22 cellular contexts compared by ENCODE assay signal in the genomic region with DNA sequence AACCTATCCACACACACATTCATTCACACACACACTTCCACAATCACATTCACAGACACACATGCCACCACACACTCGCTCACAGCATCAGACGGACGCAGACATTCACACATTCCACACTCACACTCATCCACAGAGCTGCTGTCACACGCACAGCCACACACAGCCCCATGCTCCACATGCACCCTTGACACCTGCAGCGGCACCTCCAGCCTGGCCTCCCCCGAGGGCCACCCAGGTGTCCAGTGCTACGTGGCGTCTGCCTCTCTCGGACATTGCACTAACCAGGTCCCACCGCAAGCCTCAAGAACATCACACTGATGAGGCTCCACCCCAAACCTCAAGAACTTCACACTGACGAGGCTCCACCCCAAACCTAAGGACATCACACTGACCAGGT.
DNase-seq lines count a peak whose midpoint lies in the region; ATAC-seq, FAIRE-seq and TF ChIP-seq lines count a peak whose summit lies in the region.
"Had no signal": no experiment of that assay in that cellular context is flagged by ENCODE, and none has a peak within 500 bp of the region (broad histone marks: within the 10 kb centered on the region; RNA-seq: fewer than 3 reads in every experiment).

No MANE protein-coding gene starts in this region.

- no peak overlapping the region for H3K23ac ChIP-seq in neuronal stem cell (ENCODE audit: low read depth, low read length, poor library complexity)

- H4K8ac ChIP-seq in neuronal stem cell (ENCODE audit: low read depth, low read length) = no peak overlapping the region

- no peak for TF ChIP-seq CTCF in glutamatergic neuron (IDR thresholded peaks at IDR 0.05; ENCODE audit: partially characterized antibody, unreplicated experiment)

- peak; percentile 52 for DNase-seq in G401 (ENCODE audit: low spot score)
- DNase-seq in glutamatergic neuron = no peak
- no peak for DNase-seq in neuronal stem cell (ENCODE audit: low spot score)
- no peak for DNase-seq in urothelium cell line (ENCODE audit: low spot score)
- DNase-seq in T-helper 2 cell treated with Interferon-gamma antibody and Interleukin-4, amounts not matched to agents 5 μg/mL and 100 μg/mL, for 36 hours (ENCODE audit: low spot score) = no peak
- DNase-seq in hepatic stellate cell (ENCODE audit: low spot score) = no peak
- DNase-seq in kidney tubule cell (ENCODE audit: low spot score) = no peak
- DNase-seq: 8988T; ACHN; BE2C; Caco-2; Calu3; CD4-positive, alpha-beta T cell; CD8-positive, alpha-beta T cell; DMS79 treated with DMSO at 0.1 percent for 48 hours; GF-D8 had no signal

- peak overlapping the region; percentile 85 for H3K14ac ChIP-seq in neuronal stem cell (ENCODE audit: low read length)

- no peak overlapping the region for H2BK5ac ChIP-seq in neuronal stem cell (ENCODE audit: low read length)

- no peak overlapping the region for H3K27ac ChIP-seq in neuronal stem cell (replicated peaks; ENCODE audit: low read length)
- H3K27ac ChIP-seq: BLaER1 treated with 17β-estradiol and CSF1 and Interleukin-3, amounts not matched to agents 10 nM and 100 nM; C4-2B had no signal

- in situ Hi-C loops in G401 (cut with HindIII; ENCODE audit: low sequenced_read_pairs) = no loop called here

- H3K4me3 Mint-ChIP-seq in glutamatergic neuron (ENCODE audit: unreplicated experiment) = peak overlapping the region; percentile 7
- no peak overlapping the region for H3K4me3 Mint-ChIP-seq in T-helper 2 cell treated with Interferon-gamma antibody and Interleukin-4, amounts not matched to agents 5 μg/mL and 100 μg/mL, for 36 hours
- H3K4me3 Mint-ChIP-seq: CD4-positive, alpha-beta T cell; CD8-positive, alpha-beta T cell had no signal

- no peak for ATAC-seq in HG02884 (IDR thresholded peaks at IDR 0.05; ENCODE audit: unreplicated experiment)
- ATAC-seq: CD8-positive, alpha-beta T cell had no signal

- peak overlapping the region in 1 of 2 donors; percentile 7 for H3K4me3 ChIP-seq in neuronal stem cell (ENCODE audit: low read length in 2 of 2)
- H3K4me3 ChIP-seq: BLaER1 treated with 17β-estradiol and CSF1 and Interleukin-3, amounts not matched to agents 10 nM and 100 nM had no signal

- no CpG with 5 or more reads among the region's 11 CpGs for WGBS in neuronal stem cell (ENCODE audit: extremely low coverage in 2 of 2, insufficient read length in 2 of 2, insufficient replicate concordance in 1 of 2), 2 donors

- H2BK120ac ChIP-seq in neuronal stem cell (ENCODE audit: low read depth, low read length) = no peak overlapping the region

- peaks cover 0 to 9% (median 0%) of the 10 kb centered on the region in 3 experiments for H3K27me3 ChIP-seq in neuronal stem cell (ENCODE audit: control insufficient read depth in 3 of 3, insufficient read depth in 3 of 3, low read depth in 1 of 3, low read length in 3 of 3)
- H3K27me3 ChIP-seq: BLaER1 treated with 17β-estradiol and CSF1 and Interleukin-3, amounts not matched to agents 10 nM and 100 nM had no signal

- peaks cover 50% of the 10 kb centered on the region for H3K4me1 Mint-ChIP-seq in glutamatergic neuron (ENCODE audit: low read depth, unreplicated experiment)
- no peaks in the 10 kb centered on the region for H3K4me1 Mint-ChIP-seq in T-helper 2 cell treated with Interferon-gamma antibody and Interleukin-4, amounts not matched to agents 5 μg/mL and 100 μg/mL, for 36 hours (ENCODE audit: low read depth)

- no peak overlapping the region for H2BK12ac ChIP-seq in neuronal stem cell (ENCODE audit: low read length)

- peaks cover 37% of the 10 kb centered on the region for H3K9me3 Mint-ChIP-seq in glutamatergic neuron (ENCODE audit: unreplicated experiment)
- no peaks in the 10 kb centered on the region for H3K9me3 Mint-ChIP-seq in T-helper 2 cell treated with Interferon-gamma antibody and Interleukin-4, amounts not matched to agents 5 μg/mL and 100 μg/mL, for 36 hours
- H3K9me3 Mint-ChIP-seq: CD4-positive, alpha-beta T cell; CD8-positive, alpha-beta T cell had no signal

- H3K18ac ChIP-seq in neuronal stem cell (ENCODE audit: low read length) = no peak overlapping the region

- no peak overlapping the region for H4K91ac ChIP-seq in neuronal stem cell (ENCODE audit: low read depth, low read length, poor library complexity)

- no peaks in the 10 kb centered on the region for H3K36me3 ChIP-seq in neuronal stem cell (replicated peaks in 1 of 2; ENCODE audit: control insufficient read depth in 2 of 2, insufficient read depth in 2 of 2, low read length in 2 of 2)
- H3K36me3 ChIP-seq: BE2C; BLaER1 treated with 17β-estradiol and CSF1 and Interleukin-3, amounts not matched to agents 10 nM and 100 nM had no signal

- peaks cover 2% of the 10 kb centered on the region for H3K79me1 ChIP-seq in neuronal stem cell (ENCODE audit: low read depth, low read length)

- H3K36me3 Mint-ChIP-seq in glutamatergic neuron (ENCODE audit: unreplicated experiment) = peaks cover 10% of the 10 kb centered on the region
- H3K36me3 Mint-ChIP-seq in T-helper 2 cell treated with Interferon-gamma antibody and Interleukin-4, amounts not matched to agents 5 μg/mL and 100 μg/mL, for 36 hours (ENCODE audit: low read depth) = no peaks in the 10 kb centered on the region
- H3K36me3 Mint-ChIP-seq: CD8-positive, alpha-beta T cell had no signal

- H3K4ac ChIP-seq in neuronal stem cell (ENCODE audit: low read length) = no peak overlapping the region

- H3K4me2 ChIP-seq in neuronal stem cell (ENCODE audit: insufficient read depth, low read length, poor library complexity, severe bottlenecking) = no peak overlapping the region

- H2AK5ac ChIP-seq in neuronal stem cell (ENCODE audit: low read depth, low read length) = peak overlapping the region; percentile 1

- H3K9me3 ChIP-seq in neuronal stem cell (replicated peaks in 1 of 2; ENCODE audit: control insufficient read depth in 2 of 2, insufficient read depth in 1 of 2, low read depth in 1 of 2, low read length in 2 of 2) = no peaks in the 10 kb centered on the region
- H3K9me3 ChIP-seq: BE2C; BLaER1 treated with 17β-estradiol and CSF1 and Interleukin-3, amounts not matched to agents 10 nM and 100 nM; Caco-2 had no signal

- H3K4me1 ChIP-seq in neuronal stem cell (ENCODE audit: control insufficient read depth in 2 of 2, insufficient read depth in 1 of 2, low read depth in 1 of 2, low read length in 2 of 2) = no peaks in the 10 kb centered on the region
- H3K4me1 ChIP-seq: BE2C, Caco-2 had no signal

- no peak overlapping the region for H3K9ac ChIP-seq in neuronal stem cell (ENCODE audit: low read depth, low read length, poor library complexity)
- H3K9ac ChIP-seq: BLaER1 treated with 17β-estradiol and CSF1 and Interleukin-3, amounts not matched to agents 10 nM and 100 nM had no signal

- no peak overlapping the region for H2BK15ac ChIP-seq in neuronal stem cell (ENCODE audit: low read length)

- H2AFZ ChIP-seq in neuronal stem cell (ENCODE audit: low read length) = no peak overlapping the region

- FAIRE-seq in urothelium cell line (lab: Jason Lieb, UNC) = peak; percentile 73
- FAIRE-seq: A204.1, D721Med, GM12891 had no signal

- no peak overlapping the region for H3K27ac Mint-ChIP-seq in glutamatergic neuron (ENCODE audit: unreplicated experiment)
- no peak overlapping the region for H3K27ac Mint-ChIP-seq in T-helper 2 cell treated with Interferon-gamma antibody and Interleukin-4, amounts not matched to agents 5 μg/mL and 100 μg/mL, for 36 hours
- H3K27ac Mint-ChIP-seq: CD4-positive, alpha-beta T cell; CD8-positive, alpha-beta T cell had no signal

- H3K27me3 Mint-ChIP-seq in glutamatergic neuron (ENCODE audit: unreplicated experiment) = peaks cover 32% of the 10 kb centered on the region
- H3K27me3 Mint-ChIP-seq in T-helper 2 cell treated with Interferon-gamma antibody and Interleukin-4, amounts not matched to agents 5 μg/mL and 100 μg/mL, for 36 hours (ENCODE audit: low read depth) = no peaks in the 10 kb centered on the region
